Comparison of ENCODE assay signal across 14 cellular contexts in the genomic region with DNA sequence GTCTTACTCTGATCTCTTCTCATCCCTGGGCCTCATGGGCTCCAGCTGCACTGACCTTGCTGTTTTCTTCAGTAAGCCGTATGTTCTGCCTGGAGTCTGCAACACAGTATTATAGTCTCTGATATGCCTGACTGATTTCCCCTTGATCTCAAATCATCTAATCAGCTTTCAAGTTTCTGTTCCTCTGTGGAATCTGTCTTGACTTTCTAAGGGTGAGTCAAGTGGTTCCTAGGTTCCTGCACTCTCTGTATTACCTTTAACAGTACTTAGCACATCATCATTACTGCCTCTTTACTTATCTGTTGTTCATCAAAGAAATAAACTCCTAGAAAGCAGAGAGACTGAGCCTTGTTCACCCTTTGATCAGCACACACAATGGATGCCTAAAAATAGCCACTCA.
DNase-seq lines count a peak whose midpoint lies in the region; ATAC-seq and TF ChIP-seq lines count a peak whose summit lies in the region.
"Had no signal": no experiment of that assay in that cellular context is flagged by ENCODE, and none has a peak within 500 bp of the region (broad histone marks: within the 10 kb centered on the region; RNA-seq: fewer than 3 reads in every experiment).

No MANE protein-coding gene starts in this region.

- H3K4me2 ChIP-seq in Karpas-422 (ENCODE audit: low read depth, low read length, poor library complexity, severe bottlenecking) (no peak overlapping the region), PC-9 (no peak overlapping the region)

- no peak overlapping the region for H3K27ac ChIP-seq in Karpas-422 (ENCODE audit: low read length)
- H3K27ac ChIP-seq in PC-9 = no peak overlapping the region
- H3K27ac ChIP-seq: SK-N-MC had no signal

- no peaks in the 10 kb centered on the region for H4K20me1 ChIP-seq in Karpas-422 (ENCODE audit: insufficient read depth, low read depth, low read length)
- no peaks in the 10 kb centered on the region for H4K20me1 ChIP-seq in PC-9 (ENCODE audit: insufficient read depth)

- H3K36me3 ChIP-seq in Karpas-422 (ENCODE audit: insufficient read depth, low read length) (no peaks in the 10 kb centered on the region), PC-9 (ENCODE audit: low read depth) (no peaks in the 10 kb centered on the region)
- H3K36me3 ChIP-seq: BE2C had no signal

- CTCF ChIA-PET in PC-9 (lab: Charles Lee) = no interaction called here
- CTCF ChIA-PET in HEK293T (lab: Yijun Ruan, JAX) = no interaction called here

- no peaks in the 10 kb centered on the region for H3K79me2 ChIP-seq in Karpas-422 (ENCODE audit: low read length)
- no peaks in the 10 kb centered on the region for H3K79me2 ChIP-seq in PC-9 (ENCODE audit: low read depth)

- no peak overlapping the region for H3K9ac ChIP-seq in Karpas-422 (ENCODE audit: low read length)

- no peak for TF ChIP-seq CTCF in PC-9 (conservative IDR thresholded peaks at IDR 0.05)

- intact Hi-C loops in PC-9 (cut with micrococcal nuclease; ENCODE audit: unreplicated experiment) = no loop called here

- DNase-seq in Karpas-422 (peak; percentile 45), NCI-H2227 treated with DMSO at 0.1 percent for 48 hours (lab: John Stamatoyannopoulos, UW) (no peak), PC-9 (no peak), HEK293T (ENCODE audit: extremely low spot score) (no peak)
- no peak for DNase-seq in activated effector memory CD4-positive, alpha-beta T cell treated with anti-CD3 and anti-CD28 coated beads, Interleukin-2, amount 50 U/mL, for 16 hours
- DNase-seq: BE2C; naive thymus-derived CD4-positive, alpha-beta T cell; NCI-H345; small intestine had no signal

- no peaks in the 10 kb centered on the region for H3F3A ChIP-seq in PC-9 (ENCODE audit: insufficient read depth, low read depth)

- no peaks in the 10 kb centered on the region for H3K9me2 ChIP-seq in Karpas-422 (replicated peaks; ENCODE audit: insufficient read depth, low read length)
- no peaks in the 10 kb centered on the region for H3K9me2 ChIP-seq in PC-9 (ENCODE audit: insufficient read depth)

- ATAC-seq in GM18502 (IDR thresholded peaks at IDR 0.05; ENCODE audit: poor library complexity, unreplicated experiment) (peak; percentile 98), GM19463 (IDR thresholded peaks at IDR 0.05; ENCODE audit: unreplicated experiment) (peak; percentile 98), HG02938 (IDR thresholded peaks at IDR 0.05; ENCODE audit: unreplicated experiment) (peak; percentile 98)
- ATAC-seq: HepG2; naive thymus-derived CD4-positive, alpha-beta T cell had no signal

- H2AFZ ChIP-seq in Karpas-422 (ENCODE audit: low read length) = no peak overlapping the region
- H2AFZ ChIP-seq in PC-9 = no peak overlapping the region

- POLR2A ChIA-PET in PC-9 (lab: Charles Lee; ENCODE audit: unreplicated experiment) (no interaction called here), HEK293T (lab: Yijun Ruan, JAX) (no interaction called here)

- no TSS peak for BruUV-seq in PC-9 (replicated peaks; lab: Mats Ljungman, UMichigan)

- H3K4me3 ChIP-seq in Karpas-422 (ENCODE audit: low read length) (no peak overlapping the region), PC-9 (no peak overlapping the region)
- H3K4me3 ChIP-seq: SK-N-MC had no signal

- no peaks in the 10 kb centered on the region for H3K4me1 ChIP-seq in Karpas-422 (ENCODE audit: low read length)
- H3K4me1 ChIP-seq in PC-9 (replicated peaks; ENCODE audit: insufficient read depth) = no peaks in the 10 kb centered on the region
- H3K4me1 ChIP-seq: BE2C had no signal

- H3K9me3 ChIP-seq in Karpas-422 (ENCODE audit: low read length) (no peaks in the 10 kb centered on the region), PC-9 (ENCODE audit: insufficient read depth, low read depth) (no peaks in the 10 kb centered on the region)
- H3K9me3 ChIP-seq: BE2C had no signal

- no peaks in the 10 kb centered on the region for H3K27me3 ChIP-seq in Karpas-422 (ENCODE audit: low read length)
- H3K27me3 ChIP-seq in PC-9 (ENCODE audit: insufficient read depth, low read depth) = no peaks in the 10 kb centered on the region
- H3K27me3 ChIP-seq: BE2C had no signal

TF ChIP-seq in HEK293T, 16 proteins besides CTCF, POLR2A, EP300 and RAD21:
- no peak for TF ChIP-seq ARNT (IDR thresholded peaks at IDR 0.05)
- TF ChIP-seq ELF4 (IDR thresholded peaks at IDR 0.05) = no peak
- TF ChIP-seq HDGF (IDR thresholded peaks at IDR 0.05; ENCODE audit: borderline replicate concordance) = no peak
- no peak for TF ChIP-seq L3MBTL2 (conservative IDR thresholded peaks at IDR 0.05)
- TF ChIP-seq FOXA1 (IDR thresholded peaks at IDR 0.05) = no peak
- no peak for TF ChIP-seq BHLHE40 (IDR thresholded peaks at IDR 0.05; ENCODE audit: borderline replicate concordance)
- TF ChIP-seq SP1 (IDR thresholded peaks at IDR 0.05) = no peak
- no peak for TF ChIP-seq TARDBP (IDR thresholded peaks at IDR 0.05)
- TF ChIP-seq NFRKB (IDR thresholded peaks at IDR 0.05) = no peak
- TF ChIP-seq ZNF384 (IDR thresholded peaks at IDR 0.05) = no peak
- TF ChIP-seq, protein P1, sequence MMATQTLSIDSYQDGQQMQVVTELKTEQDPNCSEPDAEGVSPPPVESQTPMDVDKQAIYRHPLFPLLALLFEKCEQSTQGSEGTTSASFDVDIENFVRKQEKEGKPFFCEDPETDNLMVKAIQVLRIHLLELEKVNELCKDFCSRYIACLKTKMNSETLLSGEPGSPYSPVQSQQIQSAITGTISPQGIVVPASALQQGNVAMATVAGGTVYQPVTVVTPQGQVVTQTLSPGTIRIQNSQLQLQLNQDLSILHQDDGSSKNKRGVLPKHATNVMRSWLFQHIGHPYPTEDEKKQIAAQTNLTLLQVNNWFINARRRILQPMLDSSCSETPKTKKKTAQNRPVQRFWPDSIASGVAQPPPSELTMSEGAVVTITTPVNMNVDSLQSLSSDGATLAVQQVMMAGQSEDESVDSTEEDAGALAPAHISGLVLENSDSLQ (IDR thresholded peaks at IDR 0.05) = no peak
TF ChIP-seq in HEK293T: peak in this region for 0.
